Comparison of ENCODE assay signal across 31 cellular contexts in the genomic region with DNA sequence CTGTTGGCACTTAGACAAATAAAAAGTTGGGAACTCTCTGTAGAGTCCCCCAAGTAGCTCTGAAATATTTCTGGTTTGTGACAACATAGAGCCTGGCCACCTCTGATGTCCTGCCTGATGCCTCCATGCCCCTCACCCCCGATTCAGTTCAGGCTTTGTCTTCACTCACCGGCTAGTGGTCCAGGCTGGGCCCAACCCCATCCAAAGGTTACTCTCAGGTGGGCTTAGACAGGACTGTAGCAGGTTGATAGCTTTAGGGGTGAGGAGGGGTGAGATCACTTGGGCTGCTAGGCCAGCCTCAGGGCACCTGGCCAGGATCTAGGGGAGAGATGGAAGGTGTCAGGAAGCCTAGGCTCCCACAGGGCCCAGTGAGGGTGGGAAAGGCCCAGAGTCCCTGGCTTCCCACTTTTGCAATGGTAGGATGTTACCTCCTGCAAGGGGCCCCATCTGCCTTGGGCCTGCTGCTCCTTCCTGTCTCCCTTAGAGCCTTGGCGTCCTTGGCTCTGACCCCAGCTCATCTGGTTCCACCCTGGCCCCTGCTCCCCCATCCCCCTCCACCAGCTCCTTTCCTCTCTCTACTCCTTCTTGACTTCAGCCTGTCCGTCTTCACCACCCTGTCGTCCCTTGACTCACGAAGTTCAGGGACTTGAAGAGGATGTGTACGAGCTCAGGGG. TPM values are rescaled to one million over a fixed set of nuclear protein-coding genes. Genes with fewer than 3 reads are reported as not detected.
"Had no signal": no experiment of that assay in that cellular context is flagged by ENCODE, and none has a peak within 500 bp of the region (broad histone marks: within the 10 kb centered on the region; RNA-seq: fewer than 3 reads in every experiment).

No MANE protein-coding gene starts in this region.

- H3K4me3 ChIP-seq: esophagus muscularis mucosa, hepatocyte, thoracic aorta, upper lobe of right lung had no signal

- H3K27me3 ChIP-seq: esophagus muscularis mucosa, hepatocyte, upper lobe of right lung had no signal

- H3K4me3 Mint-ChIP-seq: activated B cell treated with CpG ODN at 0.5 μM for 24 hours; activated CD4-positive, alpha-beta T cell treated with anti-CD3 and anti-CD28 coated beads, Interleukin-2, amount 10 ng/mL, durations not matched to agents 24 days and 14 days; activated CD8-positive, alpha-beta T cell treated with anti-CD3 and anti-CD28 coated beads, Interleukin-2, amount 10 ng/mL, durations not matched to agents 7 days and 5 days; brain; memory B cell; stimulated activated naive B cell treated with anti-CD40 and anti-IgM and Interleukin-4, amounts not matched to agents 10 μg/mL and 1 μg/mL and 100 μg/mL, for 72 hours; T-helper 17 cell had no signal

- H3K27ac ChIP-seq: esophagus muscularis mucosa, hepatocyte, thoracic aorta, upper lobe of right lung had no signal

- H3K9me3 Mint-ChIP-seq: activated B cell treated with CpG ODN at 0.5 μM for 24 hours; activated CD4-positive, alpha-beta T cell treated with anti-CD3 and anti-CD28 coated beads, Interleukin-2, amount 10 ng/mL, durations not matched to agents 24 days and 14 days; activated naive CD4-positive, alpha-beta T cell treated with anti-CD3 and anti-CD28 coated beads, Interleukin-2, amount 50 U/mL, for 72 hours; brain; memory B cell; stimulated activated naive B cell treated with anti-CD40 and anti-IgM and Interleukin-4, amounts not matched to agents 10 μg/mL and 1 μg/mL and 100 μg/mL, for 72 hours had no signal

- ATAC-seq: activated CD8-positive, alpha-beta T cell treated with anti-CD3 and anti-CD28 coated beads, Interleukin-2, amount 10 ng/mL, durations not matched to agents 7 days and 5 days; activated naive CD4-positive, alpha-beta T cell treated with anti-CD3 and anti-CD28 coated beads, Interleukin-2, amount 50 U/mL, for 72 hours; stimulated activated naive B cell treated with anti-CD40 and anti-IgM and Interleukin-4, amounts not matched to agents 10 μg/mL and 1 μg/mL and 100 μg/mL, for 72 hours; T-helper 17 cell; upper lobe of right lung had no signal

- H3K4me1 Mint-ChIP-seq: activated B cell treated with CpG ODN at 0.5 μM for 24 hours; activated CD4-positive, alpha-beta T cell treated with anti-CD3 and anti-CD28 coated beads, Interleukin-2, amount 10 ng/mL, durations not matched to agents 24 days and 14 days; brain; memory B cell; stimulated activated naive B cell treated with anti-CD40 and anti-IgM and Interleukin-4, amounts not matched to agents 10 μg/mL and 1 μg/mL and 100 μg/mL, for 72 hours had no signal

- DNase-seq: activated B cell treated with CpG ODN at 0.5 μM for 24 hours; activated CD4-positive, alpha-beta T cell treated with anti-CD3 and anti-CD28 coated beads, Interleukin-2, amount 10 ng/mL, durations not matched to agents 24 days and 14 days; activated CD8-positive, alpha-beta T cell treated with anti-CD3 and anti-CD28 coated beads, Interleukin-2, amount 10 ng/mL, durations not matched to agents 7 days and 5 days; activated gamma-delta T cell treated with Interleukin-2 at 50 U/mL for 16 hours; dermis blood vessel endothelial cell; effector CD8-positive, alpha-beta T cell; glutamatergic neuron; occipital lobe; retina; stimulated activated CD4-positive, alpha-beta T cell treated with anti-CD3 and anti-CD28 coated beads, Interleukin-2, amount 100 ng/mL, for 48 hours; stimulated activated CD8-positive, alpha-beta memory T cell treated with anti-CD3 and anti-CD28 coated beads, Interleukin-4, amount 100 ng/mL, for 48 hours; stimulated activated naive B cell treated with anti-CD40 and anti-IgM and Interleukin-4, amounts not matched to agents 10 μg/mL and 1 μg/mL and 100 μg/mL, for 72 hours; SW 1271; T-helper 17 cell; upper lobe of right lung had no signal

- H3K9me3 ChIP-seq: esophagus muscularis mucosa, thoracic aorta, upper lobe of right lung had no signal

- H3K4me1 ChIP-seq: upper lobe of right lung had no signal

- H3K27me3 Mint-ChIP-seq: progenitor cell of endocrine pancreas had no signal

- H3K79me2 ChIP-seq: hepatocyte had no signal

- H3K36me3 Mint-ChIP-seq: activated naive CD4-positive, alpha-beta T cell treated with anti-CD3 and anti-CD28 coated beads, Interleukin-2, amount 50 U/mL, for 72 hours; brain; memory B cell; stimulated activated naive B cell treated with anti-CD40 and anti-IgM and Interleukin-4, amounts not matched to agents 10 μg/mL and 1 μg/mL and 100 μg/mL, for 72 hours had no signal

- H3K4me2 ChIP-seq: hepatocyte had no signal

- H3K36me3 ChIP-seq: esophagus muscularis mucosa, thoracic aorta, upper lobe of right lung had no signal

- H3K27ac Mint-ChIP-seq: activated B cell treated with CpG ODN at 0.5 μM for 24 hours; activated CD4-positive, alpha-beta T cell treated with anti-CD3 and anti-CD28 coated beads, Interleukin-2, amount 10 ng/mL, durations not matched to agents 24 days and 14 days; activated CD8-positive, alpha-beta T cell treated with anti-CD3 and anti-CD28 coated beads, Interleukin-2, amount 10 ng/mL, durations not matched to agents 7 days and 5 days; activated naive CD4-positive, alpha-beta T cell treated with anti-CD3 and anti-CD28 coated beads, Interleukin-2, amount 50 U/mL, for 72 hours; brain; memory B cell; progenitor cell of endocrine pancreas; stimulated activated naive B cell treated with anti-CD40 and anti-IgM and Interleukin-4, amounts not matched to agents 10 μg/mL and 1 μg/mL and 100 μg/mL, for 72 hours had no signal

- H2AFZ ChIP-seq: hepatocyte had no signal

RNA-seq across cellular contexts. Expression of a gene that starts 6.7 kb away (rescaled TPM):
- total RNA-seq: activated B cell treated with CpG ODN at 0.5 μM for 24 hours; activated CD4-positive, alpha-beta T cell treated with anti-CD3 and anti-CD28 coated beads, Interleukin-2, amount 10 ng/mL, durations not matched to agents 24 days and 14 days; activated CD8-positive, alpha-beta T cell treated with anti-CD3 and anti-CD28 coated beads, Interleukin-2, amount 10 ng/mL, durations not matched to agents 7 days and 5 days; activated naive CD4-positive, alpha-beta T cell treated with anti-CD3 and anti-CD28 coated beads, Interleukin-2, amount 50 U/mL, for 72 hours; aorta; cardiac septum; chondrocyte; dermis blood vessel endothelial cell; endothelial cell of umbilical vein; frontal cortex; lower leg skin; mononuclear cell; myocyte; occipital lobe; T-helper 17 cell; upper lobe of right lung had no signal
- polyA plus RNA-seq: endothelial cell of umbilical vein, neural cell had no signal

RNA-seq across cellular contexts. Expression of a gene that starts 44.9 kb away (rescaled TPM):
- total RNA-seq: chondrocyte, mononuclear cell, myocyte had no signal
- polyA plus RNA-seq: neural cell had no signal
